8 cellular contexts compared by ENCODE assay signal in the genomic region with DNA sequence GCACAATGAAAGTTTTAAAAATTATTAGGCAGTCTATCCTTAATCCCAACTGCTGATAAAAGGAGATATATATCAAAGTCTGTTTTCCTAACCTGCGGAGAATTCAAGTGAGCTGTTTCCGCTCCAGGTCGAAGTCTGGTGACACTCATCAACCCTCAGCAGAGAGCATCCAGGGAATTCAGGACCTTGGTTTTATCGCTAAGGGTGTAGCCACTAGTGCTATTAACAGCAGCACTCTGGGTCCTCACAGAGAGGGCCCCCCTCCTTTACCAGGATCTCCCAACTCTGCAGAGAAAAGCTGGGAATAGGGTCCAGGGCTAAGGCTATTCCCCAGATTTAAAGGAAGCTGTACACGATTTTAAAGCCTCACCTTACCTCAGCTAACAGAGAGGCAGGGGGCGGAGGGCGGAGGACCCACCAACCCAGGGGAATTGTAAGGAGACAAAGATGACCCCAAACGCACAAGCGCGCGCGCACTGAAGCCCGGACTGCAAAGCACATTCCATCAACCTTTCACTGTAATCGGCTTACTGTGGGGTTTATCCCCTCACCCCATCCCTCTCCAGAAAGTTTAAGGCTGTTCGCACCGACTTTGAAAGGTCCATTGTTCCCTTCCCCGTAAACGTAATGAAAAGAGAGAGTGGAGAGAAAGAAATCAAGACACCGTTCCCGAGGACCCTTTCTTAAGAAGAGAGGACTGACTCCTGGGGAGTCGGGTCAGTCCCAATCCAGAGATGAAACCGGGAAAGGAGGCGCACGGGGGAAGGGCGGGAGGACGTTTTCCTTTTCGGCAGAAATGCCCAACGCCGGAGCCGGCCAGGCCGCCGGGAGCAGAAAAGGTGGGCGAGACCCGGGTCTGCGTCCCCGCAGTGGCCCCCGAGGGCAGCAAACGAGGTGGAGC. TPM values are rescaled to one million over a fixed set of nuclear protein-coding genes. Genes with fewer than 3 reads are reported as not detected.
DNase-seq lines count a peak whose midpoint lies in the region; ATAC-seq lines count a peak whose summit lies in the region.

No MANE protein-coding gene starts in this region.

- CTCF ChIA-PET in T-cell (lab: Charles Lee) = interaction anchor here (0.7 to 2.1 kb wide), 15 partner anchors 8 to 1127 kb away, joined by 3 to 5 read pairs (median 3); a partner anchor contains a TSS

- H3K9ac ChIP-seq in endocrine pancreas (ENCODE audit: control insufficient read depth, insufficient read depth, low read length) (peak overlapping the region; percentile 76), muscle layer of colon (ENCODE audit: low read length) (peak overlapping the region; percentile 63)

- POLR2A ChIA-PET in T-cell (lab: Charles Lee) = interaction anchor here (0.5 to 3.2 kb wide), 16 partner anchors 9 to 1388 kb away, joined by 3 to 12 read pairs (median 3); a partner anchor contains a TSS

- no peaks in the 10 kb centered on the region for H3K36me3 Mint-ChIP-seq in T-cell

- peak overlapping the region; percentile 80 for H3K27ac ChIP-seq in muscle layer of colon (ENCODE audit: low read depth, low read length)

- peaks cover 45 to 61% (median 46%) of the 10 kb centered on the region in 3 donors for H3K4me1 Mint-ChIP-seq in T-cell

- H3K4me1 ChIP-seq in endocrine pancreas (ENCODE audit: control insufficient read depth, insufficient read depth, low read length) (peaks cover 9% of the 10 kb centered on the region), muscle layer of colon (ENCODE audit: insufficient read depth, low read length) (peaks cover 23% of the 10 kb centered on the region)

- H3K9me3 ChIP-seq in endocrine pancreas (ENCODE audit: control insufficient read depth, low read length) (no peaks in the 10 kb centered on the region), muscle layer of colon (ENCODE audit: low read length) (no peaks in the 10 kb centered on the region)

- no peaks in the 10 kb centered on the region for H3K27me3 ChIP-seq in endocrine pancreas (ENCODE audit: control insufficient read depth, insufficient read depth, low read length)
- no peaks in the 10 kb centered on the region for H3K27me3 ChIP-seq in muscle layer of colon (ENCODE audit: control insufficient read depth in 1 of 2, insufficient read depth in 2 of 2, low read length in 2 of 2)

- H3K4me3 ChIP-seq in endocrine pancreas (ENCODE audit: control insufficient read depth, insufficient read depth, low read length) (peak overlapping the region; percentile 69), muscle layer of colon (ENCODE audit: low read depth in 1 of 2, low read length in 2 of 2) (peak overlapping the region; percentile 51 to 57)

- H3K36me3 ChIP-seq in endocrine pancreas (ENCODE audit: control insufficient read depth, insufficient read depth, low read length) (no peaks in the 10 kb centered on the region), muscle layer of colon (ENCODE audit: insufficient read depth, low read length) (no peaks in the 10 kb centered on the region)

- H3K27ac Mint-ChIP-seq in T-cell = peak overlapping the region; percentile 91 to 97

- no peak for ATAC-seq in T-cell (replicated peaks in 1 of 4)
- no peak for ATAC-seq in HG03159 (IDR thresholded peaks at IDR 0.05; ENCODE audit: unreplicated experiment)
- no peak for ATAC-seq in HG03354 (IDR thresholded peaks at IDR 0.05; ENCODE audit: poor library complexity, severe bottlenecking, unreplicated experiment)

- H3K27me3 Mint-ChIP-seq in T-cell = no peaks in the 10 kb centered on the region

- H3K4me3 Mint-ChIP-seq in T-cell = peak overlapping the region; percentile 95 to 99 (median 98)

- H3K9me3 Mint-ChIP-seq in T-cell = no peaks in the 10 kb centered on the region

- DNase-seq in NCI-H1105 treated with DMSO at 0.1 percent for 48 hours (lab: John Stamatoyannopoulos, UW) (peak; percentile 30), NCI-H1105 (lab: John Stamatoyannopoulos, UW) (no peak), T-cell (peak in 11 of 34 experiments; percentile 5 to 29 (median 18)), GDM1 (lab: John Stamatoyannopoulos, UW) (no peak)

RNA-seq across cellular contexts. Expression of a gene that starts 0.6 kb away (rescaled TPM):
- 100 to 1,000 TPM in 2 of 5 donors, 10 to 100 TPM in 3; 82.1 to 285 (median 90.8) TPM for total RNA-seq in T-cell
